In the genomic region with DNA sequence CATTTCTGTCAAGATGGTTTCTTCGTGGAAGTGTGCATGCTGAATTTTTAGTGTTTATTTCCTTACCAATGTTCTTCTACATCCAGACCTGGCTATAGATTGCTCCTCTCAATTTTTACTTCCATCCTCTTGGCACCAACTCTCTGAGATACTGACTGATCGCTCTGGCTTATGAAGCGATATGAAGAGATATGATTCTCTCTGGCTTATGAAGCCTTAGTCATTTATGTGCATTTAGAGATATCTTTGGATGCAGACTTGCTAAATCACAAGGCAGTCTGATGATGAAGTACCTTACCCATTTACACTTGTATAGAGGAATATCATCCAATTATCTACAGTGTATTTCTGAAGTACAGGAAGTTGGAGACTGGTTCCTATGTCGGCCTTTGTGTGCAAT, we compare ENCODE assay signal across 29 cellular contexts.
"Had no signal": no experiment of that assay in that cellular context is flagged by ENCODE, and none has a peak within 500 bp of the region (broad histone marks: within the 10 kb centered on the region; RNA-seq: fewer than 3 reads in every experiment).

No MANE protein-coding gene starts in this region.

- H3K9me3 ChIP-seq: neutrophil, pancreas, psoas muscle, right lobe of liver, sigmoid colon, stomach, thoracic aorta, thyroid gland, tibial nerve, upper lobe of left lung, vagina had no signal

- H3K36me3 ChIP-seq: neutrophil, pancreas, right lobe of liver, sigmoid colon, stomach, thoracic aorta, thyroid gland, tibial nerve, upper lobe of left lung, vagina had no signal

- H3K9me3 Mint-ChIP-seq: natural killer cell; nephron progenitor cell; neural crest cell; stimulated activated effector memory CD8-positive, alpha-beta T cell treated with anti-CD3 and anti-CD28 coated beads, Interleukin-12 subunit alpha, Interleukin-12 subunit beta, amount 100 ng/mL, for 72 hours; stimulated activated naive B cell treated with anti-CD40 and anti-IgM and Interleukin-4, amounts not matched to agents 10 μg/mL and 1 μg/mL and 100 μg/mL, for 72 hours; stimulated activated naive CD8-positive, alpha-beta T cell treated with anti-CD3 and anti-CD28 coated beads, Interleukin-15, Interleukin-2, amounts not matched to agents 100 ng/mL and 50 ng/mL, for 24 hours had no signal

- H3K4me1 ChIP-seq: psoas muscle, right lobe of liver had no signal

- H3K27ac Mint-ChIP-seq: natural killer cell; nephron progenitor cell; stimulated activated effector memory CD8-positive, alpha-beta T cell treated with anti-CD3 and anti-CD28 coated beads, Interleukin-12 subunit alpha, Interleukin-12 subunit beta, amount 100 ng/mL, for 72 hours; stimulated activated naive B cell treated with anti-CD40 and anti-IgM and Interleukin-4, amounts not matched to agents 10 μg/mL and 1 μg/mL and 100 μg/mL, for 72 hours; stimulated activated naive CD8-positive, alpha-beta T cell treated with anti-CD3 and anti-CD28 coated beads, Interleukin-15, Interleukin-2, amounts not matched to agents 100 ng/mL and 50 ng/mL, for 24 hours had no signal

- ATAC-seq: natural killer cell; pancreas; psoas muscle; right cardiac atrium; right lobe of liver; stimulated activated effector memory CD8-positive, alpha-beta T cell treated with anti-CD3 and anti-CD28 coated beads, Interleukin-12 subunit alpha, Interleukin-12 subunit beta, amount 100 ng/mL, for 72 hours; stimulated activated naive B cell treated with anti-CD40 and anti-IgM and Interleukin-4, amounts not matched to agents 10 μg/mL and 1 μg/mL and 100 μg/mL, for 72 hours had no signal

- H3K4me3 ChIP-seq: pancreas, psoas muscle, right lobe of liver, sigmoid colon, stomach, thoracic aorta, thyroid gland, tibial nerve, upper lobe of left lung, vagina had no signal

- H3K36me3 Mint-ChIP-seq: natural killer cell; stimulated activated effector memory CD8-positive, alpha-beta T cell treated with anti-CD3 and anti-CD28 coated beads, Interleukin-12 subunit alpha, Interleukin-12 subunit beta, amount 100 ng/mL, for 72 hours; stimulated activated naive B cell treated with anti-CD40 and anti-IgM and Interleukin-4, amounts not matched to agents 10 μg/mL and 1 μg/mL and 100 μg/mL, for 72 hours had no signal

- FAIRE-seq: pancreas, small intestine, urothelium cell line had no signal

- H3K4me3 Mint-ChIP-seq: natural killer cell; nephron progenitor cell; neural crest cell; stimulated activated effector memory CD8-positive, alpha-beta T cell treated with anti-CD3 and anti-CD28 coated beads, Interleukin-12 subunit alpha, Interleukin-12 subunit beta, amount 100 ng/mL, for 72 hours; stimulated activated naive B cell treated with anti-CD40 and anti-IgM and Interleukin-4, amounts not matched to agents 10 μg/mL and 1 μg/mL and 100 μg/mL, for 72 hours; stimulated activated naive CD8-positive, alpha-beta T cell treated with anti-CD3 and anti-CD28 coated beads, Interleukin-15, Interleukin-2, amounts not matched to agents 100 ng/mL and 50 ng/mL, for 24 hours had no signal

- H3K4me1 Mint-ChIP-seq: natural killer cell had no signal

- H3K27me3 ChIP-seq: neutrophil, pancreas, right lobe of liver, sigmoid colon, stomach, thyroid gland, tibial nerve, upper lobe of left lung, vagina had no signal

- H3K27ac ChIP-seq: neutrophil, pancreas, psoas muscle, right lobe of liver, sigmoid colon, stomach, thoracic aorta, thyroid gland, tibial nerve, upper lobe of left lung, vagina had no signal

- DNase-seq: natural killer cell; nephron progenitor cell; nucleus accumbens; pancreas; posterior cingulate gyrus; psoas muscle; right cardiac atrium; right lobe of liver; sigmoid colon; small intestine; stimulated activated CD4-positive, alpha-beta T cell treated with anti-CD3 and anti-CD28 coated beads, Interleukin-15, amount 100 ng/mL, for 24 hours; stimulated activated CD4-positive, alpha-beta T cell treated with anti-CD3 and anti-CD28 coated beads, Interleukin-2, amount 100 ng/mL, for 24 hours; stimulated activated CD4-positive, alpha-beta T cell treated with anti-CD3 and anti-CD28 coated beads, Interleukin-2, amount 100 ng/mL, for 48 hours; stimulated activated CD4-positive, alpha-beta T cell treated with anti-CD3 and anti-CD28 coated beads, Interleukin-4, amount 100 ng/mL, for 24 hours; stimulated activated naive B cell treated with anti-CD40 and anti-IgM and Interleukin-4, amounts not matched to agents 10 μg/mL and 1 μg/mL and 100 μg/mL, for 72 hours; stimulated activated naive CD4-positive, alpha-beta T cell treated with Interleukin-2 at 50 U/mL for 16 hours; stomach; thyroid gland; trophoblast cell; upper lobe of left lung had no signal

- H3K27me3 Mint-ChIP-seq: progenitor cell of endocrine pancreas had no signal
